In the genomic region with DNA sequence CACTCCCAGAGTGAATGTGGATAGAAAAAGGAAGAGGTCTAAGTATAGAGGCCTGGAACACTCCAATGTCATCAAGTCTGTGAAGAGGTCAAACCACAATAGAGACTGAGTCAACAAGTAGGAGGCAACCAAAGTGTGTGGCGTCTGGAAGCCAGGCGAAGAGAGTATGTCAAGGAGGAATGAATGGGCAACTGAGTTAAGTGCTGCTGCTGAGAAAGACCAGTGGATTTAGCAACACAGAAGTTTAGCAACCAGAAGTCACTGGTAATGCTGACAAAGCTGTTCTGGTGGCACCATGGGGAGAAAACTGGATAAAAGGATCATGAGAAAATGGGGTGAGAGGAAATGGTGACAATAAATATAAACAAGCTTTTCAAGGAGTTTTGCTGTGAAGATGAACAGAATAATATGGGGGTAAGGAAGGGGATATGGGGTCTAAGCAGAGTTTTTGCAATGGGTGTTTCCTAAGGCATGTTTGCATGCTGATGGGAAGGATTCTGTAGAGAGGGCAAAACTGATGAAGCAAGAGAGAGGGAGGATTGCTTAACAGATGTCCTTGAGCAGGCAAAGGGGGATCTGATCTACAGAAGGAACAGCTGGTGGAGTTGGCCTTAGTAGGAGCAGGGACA, we compare ENCODE assay signal across 8 cellular contexts. TPM values are rescaled to one million over a fixed set of nuclear protein-coding genes. Genes with fewer than 3 reads are reported as not detected.
DNase-seq lines count a peak whose midpoint lies in the region; ATAC-seq, FAIRE-seq and TF ChIP-seq lines count a peak whose summit lies in the region.

No MANE protein-coding gene starts in this region.

- WGBS in A549 (ENCODE audit: missing lambda C conversion rate): 11% methylated on average over 2 of the region's 2 CpGs
- 49% methylated on average over 2 of the region's 2 CpGs for WGBS in heart right ventricle, 2 donors
- 54% methylated on average over 2 of the region's 2 CpGs for WGBS in esophagus muscularis mucosa

- H3K4me3 ChIP-seq in A549 (no peak overlapping the region), RWPE2 (ENCODE audit: severe bottlenecking) (no peak overlapping the region), heart right ventricle (no peak overlapping the region), esophagus muscularis mucosa (no peak overlapping the region)

- H3K27me3 ChIP-seq in RWPE2 (ENCODE audit: insufficient read depth, poor library complexity, severe bottlenecking): no peaks in the 10 kb centered on the region
- no peaks in the 10 kb centered on the region for H3K27me3 ChIP-seq in heart right ventricle
- no peaks in the 10 kb centered on the region for H3K27me3 ChIP-seq in esophagus muscularis mucosa

- peak in 1 of 2 experiments; percentile 42; a peak in 1 of 5 replicates for TF ChIP-seq EP300 in A549 (IDR thresholded peaks at IDR 0.05)
- no peak for TF ChIP-seq EP300 in esophagus muscularis mucosa (IDR thresholded peaks at IDR 0.05)

- no peak for TF ChIP-seq RAD21 in A549 (conservative IDR thresholded peaks at IDR 0.05 in 1 of 2, IDR thresholded peaks at IDR 0.05 in 1 of 2)

- H3K4me1 ChIP-seq in A549 (peaks cover 47% of the 10 kb centered on the region), RWPE2 (ENCODE audit: insufficient read depth, poor library complexity, severe bottlenecking) (peaks cover 43% of the 10 kb centered on the region), heart right ventricle (peaks cover 0 to 48% (median 20%) of the 10 kb centered on the region in 9 donors), esophagus muscularis mucosa (peaks cover 10 to 20% (median 13%) of the 10 kb centered on the region in 4 donors)

- ATAC-seq in A549 (peak; percentile 74 to 85), RWPE2 (ENCODE audit: low read depth) (peak; percentile 87), heart right ventricle (peak in 6 of 8 donors; percentile 51 to 87 (median 62)), GM21381 (IDR thresholded peaks at IDR 0.05; ENCODE audit: unreplicated experiment) (no peak), HG03139 (IDR thresholded peaks at IDR 0.05; ENCODE audit: unreplicated experiment) (no peak)

- peak overlapping the region; percentile 57 for H3K4me2 ChIP-seq in A549

- CTCF ChIA-PET in A549 (lab: Yijun Ruan, JAX): interaction anchor here (1.0 to 5.8 kb wide), 4 partner anchors 21 to 144 kb away, joined by 3 to 57 read pairs (median 4); no protein-coding TSS in a partner anchor

- peak overlapping the region; percentile 19 to 79; a peak in 4 of 6 replicates for H3K27ac ChIP-seq in A549
- no peak overlapping the region for H3K27ac ChIP-seq in RWPE2 (ENCODE audit: poor library complexity, severe bottlenecking)
- H3K27ac ChIP-seq in heart right ventricle: peak overlapping the region in 5 of 10 donors; percentile 1 to 53 (median 35)
- H3K27ac ChIP-seq in esophagus muscularis mucosa (replicated peaks in 1 of 4): no peak overlapping the region

- no peak for FAIRE-seq in A549 (lab: Jason Lieb, UNC)
- peak; percentile 42 for FAIRE-seq in GM12892 (lab: Jason Lieb, UNC)

- TF ChIP-seq CTCF in A549 (IDR thresholded peaks at IDR 0.05): no peak
- no peak for TF ChIP-seq CTCF in RWPE2 (IDR thresholded peaks at IDR 0.05; ENCODE audit: poor library complexity, severe bottlenecking)
- TF ChIP-seq CTCF in heart right ventricle (IDR thresholded peaks at IDR 0.05): no peak
- TF ChIP-seq CTCF in esophagus muscularis mucosa (IDR thresholded peaks at IDR 0.05): no peak

- POLR2A ChIA-PET in A549 (lab: Yijun Ruan, JAX): interaction anchor here (0.5 to 1.0 kb wide), 2 partner anchors 151 to 1121 kb away, joined by 3 to 5 read pairs; a partner anchor contains a TSS

- TF ChIP-seq POLR2A in A549 (IDR thresholded peaks at IDR 0.05; ENCODE audit: low read length) (no peak), GM12892 (IDR thresholded peaks at IDR 0.05; ENCODE audit: low read depth, low read length) (no peak), esophagus muscularis mucosa (IDR thresholded peaks at IDR 0.05; ENCODE audit: low read depth) (no peak)

- no peaks in the 10 kb centered on the region for H3K9me3 ChIP-seq in A549
- H3K9me3 ChIP-seq in RWPE2 (ENCODE audit: severe bottlenecking): no peaks in the 10 kb centered on the region
- no peaks in the 10 kb centered on the region for H3K9me3 ChIP-seq in heart right ventricle
- no peaks in the 10 kb centered on the region for H3K9me3 ChIP-seq in esophagus muscularis mucosa

- DNase-seq in A549 (ENCODE audit: low read depth in 1 of 2, low spot score in 1 of 2) (peak; percentile 17 to 80), GM12892 (ENCODE audit: insufficient read length) (no peak), RWPE2 (ENCODE audit: low spot score) (no peak), heart right ventricle (no peak), esophagus muscularis mucosa (ENCODE audit: extremely low spot score) (no peak), GOT3 (lab: John Stamatoyannopoulos, UW) (no peak)

- H3K36me3 ChIP-seq in RWPE2 (ENCODE audit: low read depth) (no peaks in the 10 kb centered on the region), heart right ventricle (no peaks in the 10 kb centered on the region), esophagus muscularis mucosa (peaks cover 0 to 3% (median 0%) of the 10 kb centered on the region in 4 donors)

- intact Hi-C loops in heart right ventricle (cut with DNase I) (loop anchor here in 2 of 10 donors (10.0 kb wide), 2 partner anchors 124 to 134 kb away; no protein-coding TSS in a partner anchor), esophagus muscularis mucosa (cut with DNase I) (no loop called here)

TF ChIP-seq in A549, 52 proteins besides CTCF, POLR2A, EP300 and RAD21:
- peak; percentile 96 for TF ChIP-seq MAFK (IDR thresholded peaks at IDR 0.05; ENCODE audit: partially characterized antibody)
- TF ChIP-seq ZC3H11A (IDR thresholded peaks at IDR 0.05): no peak
- no peak for TF ChIP-seq RFX5 (IDR thresholded peaks at IDR 0.05)
- TF ChIP-seq, protein P1, sequence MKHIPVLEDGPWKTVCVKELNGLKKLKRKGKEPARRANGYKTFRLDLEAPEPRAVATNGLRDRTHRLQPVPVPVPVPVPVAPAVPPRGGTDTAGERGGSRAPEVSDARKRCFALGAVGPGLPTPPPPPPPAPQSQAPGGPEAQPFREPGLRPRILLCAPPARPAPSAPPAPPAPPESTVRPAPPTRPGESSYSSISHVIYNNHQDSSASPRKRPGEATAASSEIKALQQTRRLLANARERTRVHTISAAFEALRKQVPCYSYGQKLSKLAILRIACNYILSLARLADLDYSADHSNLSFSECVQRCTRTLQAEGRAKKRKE (CRISPR knock-in tag; IDR thresholded peaks at IDR 0.05; ENCODE audit: low read depth): no peak
- TF ChIP-seq JUNB (IDR thresholded peaks at IDR 0.05): peak; percentile 50
- TF ChIP-seq, protein P2, sequence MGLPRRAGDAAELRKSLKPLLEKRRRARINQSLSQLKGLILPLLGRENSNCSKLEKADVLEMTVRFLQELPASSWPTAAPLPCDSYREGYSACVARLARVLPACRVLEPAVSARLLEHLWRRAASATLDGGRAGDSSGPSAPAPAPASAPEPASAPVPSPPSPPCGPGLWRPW (IDR thresholded peaks at IDR 0.05): peak; percentile 53; the same call in 1 of the 2 replicates
- TF ChIP-seq PHF8 (IDR thresholded peaks at IDR 0.05; ENCODE audit: borderline replicate concordance, low read depth): no peak
- peak; percentile 88 to 92 for TF ChIP-seq CEBPB (IDR thresholded peaks at IDR 0.05)

RNA-seq across cellular contexts. Expression of a gene that starts 38.4 kb away (rescaled TPM):
- polyA plus RNA-seq in A549 (2011; rRNA removed) (36.3 and 43.9 TPM in 2 replicates), A549 (2017; fragmentation: RNase III; extraction: RNeasy Plus Mini Kit Qiagen cat#74134 plus additional on column Dnase treatment) (38.5 to 41.6 TPM (median 41.0 TPM) in 3 replicates), heart right ventricle (10 to 100 TPM; 57.8 to 74.5 TPM)
- polyA plus RNA-seq in A549 (2012; cell fraction: cytosol; rRNA removed): 19.7 and 22.4 TPM in 2 replicates
- 19.4 and 26.5 TPM in 2 replicates for polyA plus RNA-seq in A549 (2012; cell fraction: nucleus; rRNA removed)
- polyA minus RNA-seq in A549 (2011; rRNA and poly(A)+ RNA removed): 25.7 and 29.3 TPM in 2 replicates
- polyA plus RNA-seq in GM12892 (2012; ENCODE audit: missing spikeins): 0.59 TPM
- total RNA-seq in heart right ventricle (100 to 1,000 TPM in 3 of 10 donors, 10 to 100 TPM in 7; 49.9 to 143 (median 69.6) TPM), esophagus muscularis mucosa (10 to 100 TPM; 48.2 to 76.0 (median 54.6) TPM)

Comparison
In these comparisons a context has a peak if more than half of its experiments do, and no peak if none do; other contexts are left out.
1. ATAC-seq: peak in A549 (2 of 2), RWPE2 (single experiment) and heart right ventricle (6 of 8); none in GM21381 (single experiment) and HG03139 (single experiment).
2. DNase-seq: peak in A549 (2 of 2); none in GM12892 (single experiment), RWPE2 (single experiment), heart right ventricle (0 of 2), esophagus muscularis mucosa (single experiment) and GOT3 (single experiment).
3. H3K27ac ChIP-seq: peak in A549 (2 of 2); none in RWPE2 (single experiment) and esophagus muscularis mucosa (0 of 4).